In genomic region chr2:205786976-205787375, GRCh38 we compare ENCODE assay signal across 23 cellular contexts.
DNase-seq lines count a peak whose midpoint lies in the region; ATAC-seq, FAIRE-seq and TF ChIP-seq lines count a peak whose summit lies in the region.
"Had no signal": no experiment of that assay in that cellular context is flagged by ENCODE, and none has a peak within 500 bp of the region (broad histone marks: within the 10 kb centered on the region; RNA-seq: fewer than 3 reads in every experiment).

No MANE protein-coding gene starts in this region.

- FAIRE-seq in HepG2 (lab: Jason Lieb, UNC), result peak; percentile 76
- FAIRE-seq: H1 had no signal

- H3K9me3 ChIP-seq in HepG2 (ENCODE audit: low read length) (no peaks in the 10 kb centered on the region), muscle layer of duodenum (ENCODE audit: control insufficient read depth in 1 of 2, low read length in 2 of 2) (no peaks in the 10 kb centered on the region), upper lobe of right lung (no peaks in the 10 kb centered on the region), uterus (no peaks in the 10 kb centered on the region), SJCRH30 (replicated peaks) (no peaks in the 10 kb centered on the region)
- H3K9me3 ChIP-seq: BE2C had no signal

- CTCF ChIA-PET in HepG2 (lab: Yijun Ruan, JAX; ENCODE audit: low intra/inter-chr PET ratio, low total read pairs), result no interaction called here

- H3K36me3 ChIP-seq in HepG2 (replicated peaks in 1 of 2; ENCODE audit: control insufficient read depth in 1 of 2, insufficient read depth in 2 of 2, low read length in 2 of 2) (no peaks in the 10 kb centered on the region), muscle layer of duodenum (ENCODE audit: control insufficient read depth in 1 of 2, insufficient read depth in 2 of 2, low read length in 2 of 2) (no peaks in the 10 kb centered on the region), upper lobe of right lung (peaks cover 2% of the 10 kb centered on the region), uterus (no peaks in the 10 kb centered on the region), SJCRH30 (no peaks in the 10 kb centered on the region)
- H3K36me3 ChIP-seq: BE2C had no signal

- no peaks in the 10 kb centered on the region for H3K79me2 ChIP-seq in HepG2 (ENCODE audit: insufficient read depth, low read length)

- no peaks in the 10 kb centered on the region for H4K20me1 ChIP-seq in HepG2 (ENCODE audit: insufficient read depth, low read length)

- H2AFZ ChIP-seq in HepG2 (ENCODE audit: low read length), result no peak overlapping the region

- no TSS peak for BruUV-seq in HepG2 (replicated peaks; lab: Mats Ljungman, UMichigan)

- no peak overlapping the region for H3K27ac ChIP-seq in HepG2 (ENCODE audit: extremely low read length, insufficient read depth, low read length)
- peak overlapping the region; percentile 37 for H3K27ac ChIP-seq in muscle layer of duodenum (ENCODE audit: low read length)
- H3K27ac ChIP-seq in upper lobe of right lung, result peak overlapping the region; percentile 43
- peak overlapping the region in 1 of 2 donors; percentile 39 for H3K27ac ChIP-seq in uterus
- H3K27ac ChIP-seq in SJCRH30, result no peak overlapping the region
- H3K27ac ChIP-seq: HL-60 had no signal

- TF ChIP-seq CTCF in HepG2 (CRISPR knock-in tag; IDR thresholded peaks at IDR 0.05), result no peak
- no peak for TF ChIP-seq CTCF in upper lobe of right lung (IDR thresholded peaks at IDR 0.05)
- no peak for TF ChIP-seq CTCF in uterus (IDR thresholded peaks at IDR 0.05)

- intact Hi-C loops in HepG2 (cut with micrococcal nuclease; ENCODE audit: unreplicated experiment) (no loop called here), upper lobe of right lung (cut with DNase I) (no loop called here), uterus (cut with DNase I; ENCODE audit: low total_unique reads) (no loop called here)

- TF ChIP-seq RAD21 in HepG2 (CRISPR knock-in tag; IDR thresholded peaks at IDR 0.05), result no peak

- peak overlapping the region; percentile 1; the same call in 1 of the 2 replicates for H3K4me2 ChIP-seq in HepG2 (ENCODE audit: low read depth, low read length)

- H3K27me3 ChIP-seq in HepG2 (ENCODE audit: control insufficient read depth in 1 of 2, insufficient read depth in 2 of 2, low read length in 2 of 2), result peaks cover 0 to 1% of the 10 kb centered on the region in 2 experiments; a peak in 1 of 5 replicates
- no peaks in the 10 kb centered on the region for H3K27me3 ChIP-seq in muscle layer of duodenum (ENCODE audit: low read depth, low read length)
- H3K27me3 ChIP-seq in upper lobe of right lung, result no peaks in the 10 kb centered on the region
- H3K27me3 ChIP-seq in uterus, result no peaks in the 10 kb centered on the region
- no peaks in the 10 kb centered on the region for H3K27me3 ChIP-seq in SJCRH30
- H3K27me3 ChIP-seq: BE2C had no signal

- ATAC-seq in HepG2 (peak; percentile 77), upper lobe of right lung (peak; percentile 31), HG03439 (IDR thresholded peaks at IDR 0.05; ENCODE audit: unreplicated experiment) (no peak)
- ATAC-seq: SK-N-SH treated with all-trans-retinoic acid at 6 μM for 48 hours had no signal

- H3K4me1 ChIP-seq in HepG2 (ENCODE audit: insufficient read depth, low read length) (peaks cover 46% of the 10 kb centered on the region), muscle layer of duodenum (ENCODE audit: control insufficient read depth in 1 of 2, insufficient read depth in 2 of 2, low read length in 2 of 2) (peaks cover 0 to 39% of the 10 kb centered on the region in 2 donors), upper lobe of right lung (peaks cover 19% of the 10 kb centered on the region), uterus (peaks cover 4 to 5% of the 10 kb centered on the region in 2 donors), SJCRH30 (peaks cover 12% of the 10 kb centered on the region; the same call in 1 of the 2 replicates)
- H3K4me1 ChIP-seq: BE2C had no signal

- TF ChIP-seq POLR2A in HepG2 (IDR thresholded peaks at IDR 0.05; ENCODE audit: insufficient read depth in 1 of 2, low read depth in 2 of 2, low read length in 2 of 2) (no peak), uterus (IDR thresholded peaks at IDR 0.05) (no peak)

- H3K4me3 ChIP-seq in HepG2 (replicated peaks in 1 of 3; ENCODE audit: insufficient read depth in 1 of 3, low read depth in 2 of 3, low read length in 3 of 3) (no peak overlapping the region), muscle layer of duodenum (ENCODE audit: low read depth in 1 of 2, low read length in 2 of 2) (no peak overlapping the region), upper lobe of right lung (no peak overlapping the region), uterus (no peak overlapping the region), SJCRH30 (no peak overlapping the region)

- TF ChIP-seq EP300 in HepG2 (IDR thresholded peaks at IDR 0.05; ENCODE audit: low read depth in 2 of 2, low read length in 2 of 2), result peak in 1 of 2 experiments; percentile 70; a peak in 2 of 4 replicates
- TF ChIP-seq EP300 in HepG2 (CRISPR knock-in tag; IDR thresholded peaks at IDR 0.05; ENCODE audit: borderline replicate concordance), result no peak

- in situ Hi-C loops in HepG2 (cut with HindIII; ENCODE audit: extremely low pct_ligation_motif_present, low pct_unique_long_range_greater_than_20kb), result no loop called here

- POLR2A ChIA-PET in HepG2 (lab: Yijun Ruan, JAX), result no interaction called here

- WGBS in HepG2 (ENCODE audit: low lambda C conversion rate), result 0% methylated on average over 2 of the region's 4 CpGs

- DNase-seq in NCI-H510A treated with DMSO at 0.1 percent for 48 hours (lab: John Stamatoyannopoulos, UW) (peak; percentile 44), NCI-H510A (lab: John Stamatoyannopoulos, UW) (no peak), HepG2 (ENCODE audit: low spot score) (peak; percentile 63), upper lobe of right lung (no peak), uterus (no peak), SJCRH30 (no peak)
- DNase-seq: 8988T; BE2C; CD4-positive, CD25-positive, alpha-beta regulatory T cell; DMS153; Karpas-422; NCI-H1417 treated with DMSO at 0.1 percent for 48 hours; NCI-H2029 treated with DMSO at 0.1 percent for 48 hours; NCI-H2171 treated with DMSO at 0.1 percent for 48 hours; NCI-H446 treated with DMSO at 0.1 percent for 48 hours; NCI-H774; OCI-M1; SHP77 had no signal

- no peak overlapping the region for H3K9ac ChIP-seq in HepG2 (ENCODE audit: insufficient read depth, low read depth, low read length)

TF ChIP-seq in HepG2, 621 proteins besides CTCF, POLR2A, EP300 and RAD21 (continues in another document):
- TF ChIP-seq GPN1 (CRISPR knock-in tag; IDR thresholded peaks at IDR 0.05; ENCODE audit: borderline replicate concordance) (no peak), ZMYM3 (CRISPR knock-in tag; IDR thresholded peaks at IDR 0.05) (no peak), TOPORS (CRISPR knock-in tag; IDR thresholded peaks at IDR 0.05) (no peak), NCOR1 (IDR thresholded peaks at IDR 0.05; ENCODE audit: borderline replicate concordance, low read length) (no peak), ZNF639 (CRISPR knock-in tag; conservative IDR thresholded peaks at IDR 0.05) (no peak), DMAP1 (CRISPR knock-in tag; IDR thresholded peaks at IDR 0.05) (no peak), RELA (CRISPR knock-in tag; IDR thresholded peaks at IDR 0.05) (no peak), ZNF792 (CRISPR knock-in tag; IDR thresholded peaks at IDR 0.05) (no peak), ZNF468 (CRISPR knock-in tag; IDR thresholded peaks at IDR 0.05) (no peak), KDM3A (CRISPR knock-in tag; IDR thresholded peaks at IDR 0.05; ENCODE audit: low read depth) (no peak), TARDBP (CRISPR knock-in tag; IDR thresholded peaks at IDR 0.05) (0 out of 2 replicates have a peak, but pooled peaks have one; percentile 25), NR2F2 (IDR thresholded peaks at IDR 0.05; ENCODE audit: borderline replicate concordance, low read depth) (no peak)

Comparison
In these comparisons a context has a peak if more than half of its experiments do, and no peak if none do; other contexts are left out.
1. DNase-seq: peak in NCI-H510A treated with DMSO at 0.1 percent for 48 hours (single experiment) and HepG2 (single experiment); none in NCI-H510A (single experiment), upper lobe of right lung (single experiment), uterus (0 of 2) and SJCRH30 (0 of 2).
2. H3K27ac ChIP-seq: peak in muscle layer of duodenum (single experiment) and upper lobe of right lung (single experiment); none in HepG2 (single experiment) and SJCRH30 (single experiment).